ENCODE assay signal across 12 cellular contexts in genomic region chr13:47216176-47216822, GRCh38.
DNase-seq lines count a peak whose midpoint lies in the region; TF ChIP-seq lines count a peak whose summit lies in the region.
"Had no signal": no experiment of that assay in that cellular context is flagged by ENCODE, and none has a peak within 500 bp of the region (broad histone marks: within the 10 kb centered on the region; RNA-seq: fewer than 3 reads in every experiment).

No MANE protein-coding gene starts in this region.

- no peaks in the 10 kb centered on the region for H4K20me1 ChIP-seq in smooth muscle cell (ENCODE audit: low read depth)

- no peaks in the 10 kb centered on the region for H3K36me3 ChIP-seq in smooth muscle cell (ENCODE audit: low read depth)
- H3K36me3 ChIP-seq: right lobe of liver had no signal

- peaks cover 25% of the 10 kb centered on the region for H3F3A ChIP-seq in smooth muscle cell (ENCODE audit: low read depth)

- no peak overlapping the region for H3K4me3 ChIP-seq in smooth muscle cell
- H3K4me3 ChIP-seq: lung, right lobe of liver had no signal

- WGBS in smooth muscle cell (ENCODE audit: low lambda C conversion rate), result 32% methylated on average over 2 of the region's 2 CpGs

- H3K9ac ChIP-seq in smooth muscle cell (ENCODE audit: low read depth), result peak overlapping the region; percentile 11

- DNase-seq in NCI-H345 (lab: John Stamatoyannopoulos, UW), result peak; percentile 0
- DNase-seq in NCI-H345 treated with DMSO at 0.1 percent for 48 hours (lab: John Stamatoyannopoulos, UW; ENCODE audit: unreplicated experiment), result no peak
- DNase-seq in NOMO-1 treated with DMSO at 0.1 percent for 48 hours (lab: John Stamatoyannopoulos, UW; ENCODE audit: unreplicated experiment), result peak; percentile 84
- peak; percentile 15 for DNase-seq in fibroblast of gingiva (ENCODE audit: low read depth)
- DNase-seq in smooth muscle cell (lab: John Stamatoyannopoulos, UW; ENCODE audit: unreplicated experiment), result no peak
- no peak for DNase-seq in retina
- no peak for DNase-seq in DMS79 treated with DMSO at 0.1 percent for 48 hours (lab: John Stamatoyannopoulos, UW)
- DNase-seq in NCI-H510A treated with DMSO at 0.1 percent for 48 hours (lab: John Stamatoyannopoulos, UW), result no peak
- DNase-seq: activated B cell treated with CpG ODN at 0.5 μM for 24 hours, NCI-H2029 treated with DMSO at 0.1 percent for 48 hours, right lobe of liver had no signal

- H3K4me1 ChIP-seq in smooth muscle cell (ENCODE audit: low read depth), result peaks cover 9% of the 10 kb centered on the region
- H3K4me1 ChIP-seq: right lobe of liver had no signal

- no peak for TF ChIP-seq CTCF in smooth muscle cell (IDR thresholded peaks at IDR 0.05; ENCODE audit: borderline replicate concordance, insufficient read depth, poor library complexity, severe bottlenecking)

- H3K27me3 ChIP-seq in smooth muscle cell (ENCODE audit: low read depth), result no peaks in the 10 kb centered on the region
- H3K27me3 ChIP-seq: right lobe of liver had no signal

- no peaks in the 10 kb centered on the region for H3K79me2 ChIP-seq in smooth muscle cell (ENCODE audit: low read depth)

- peak overlapping the region; percentile 93 for H3K27ac ChIP-seq in smooth muscle cell (ENCODE audit: low read depth)
- H3K27ac ChIP-seq: right lobe of liver had no signal

- H3K4me2 ChIP-seq in smooth muscle cell, result peak overlapping the region; percentile 72

- no peak overlapping the region for H2AFZ ChIP-seq in smooth muscle cell (ENCODE audit: low read depth)

- H3K9me3 ChIP-seq in smooth muscle cell (replicated peaks; ENCODE audit: low read depth), result no peaks in the 10 kb centered on the region
- H3K9me3 ChIP-seq: right lobe of liver had no signal

Comparison
In these comparisons a context has a peak if more than half of its experiments do, and no peak if none do; other contexts are left out.
1. DNase-seq: peak in NCI-H345 (single experiment), NOMO-1 treated with DMSO at 0.1 percent for 48 hours (single experiment) and fibroblast of gingiva (single experiment); none in NCI-H345 treated with DMSO at 0.1 percent for 48 hours (single experiment), smooth muscle cell (single experiment), retina (single experiment), DMS79 treated with DMSO at 0.1 percent for 48 hours (single experiment) and NCI-H510A treated with DMSO at 0.1 percent for 48 hours (single experiment).